9 cellular contexts compared by ENCODE assay signal in the genomic region with DNA sequence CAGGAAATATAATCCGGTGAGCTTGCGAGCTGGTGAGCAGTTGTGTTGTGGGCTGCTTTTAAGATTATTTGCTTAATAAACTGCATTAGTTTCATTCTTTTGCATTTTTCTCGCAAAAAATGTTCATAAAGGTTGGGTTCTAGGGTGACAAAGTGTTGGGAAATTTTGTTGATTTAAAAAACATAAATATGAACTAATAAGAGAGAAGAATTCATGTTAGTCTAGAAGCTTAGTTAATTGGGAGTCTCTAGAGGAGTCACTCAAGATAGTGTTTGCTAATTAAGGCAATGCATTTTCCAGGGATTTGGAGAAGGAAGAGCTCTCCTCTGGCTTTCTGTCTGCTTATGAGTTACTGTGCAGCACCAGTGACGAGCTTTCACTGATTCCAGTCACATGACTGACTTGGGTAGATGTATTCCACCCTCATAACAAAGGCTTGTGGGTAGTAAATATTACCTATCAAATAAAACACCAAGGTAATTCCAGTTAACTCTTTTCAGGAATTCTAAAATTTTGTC.
DNase-seq lines count a peak whose midpoint lies in the region; ATAC-seq, FAIRE-seq and TF ChIP-seq lines count a peak whose summit lies in the region.
"Had no signal": no experiment of that assay in that cellular context is flagged by ENCODE, and none has a peak within 500 bp of the region (broad histone marks: within the 10 kb centered on the region; RNA-seq: fewer than 3 reads in every experiment).

No MANE protein-coding gene starts in this region.

- FAIRE-seq in RCC 7860 (lab: Jason Lieb, UNC): no peak

- H2AFZ ChIP-seq in neural cell (ENCODE audit: low read depth, low read length): no peak overlapping the region

- no peaks in the 10 kb centered on the region for H4K20me1 ChIP-seq in neural cell (ENCODE audit: insufficient read depth)

- DNase-seq in SK-MEL-5 (ENCODE audit: low read depth, low spot score) (peak; percentile 3), RCC 7860 (ENCODE audit: low spot score) (no peak), NOMO-1 treated with DMSO at 0.1 percent for 48 hours (lab: John Stamatoyannopoulos, UW; ENCODE audit: unreplicated experiment) (no peak), AG08395 (ENCODE audit: low spot score) (no peak)
- no peak for DNase-seq in stimulated activated CD4-positive, alpha-beta T cell treated with anti-CD3 and anti-CD28 coated beads, Interleukin-15, amount 100 ng/mL, for 24 hours
- DNase-seq: activated T-cell treated with anti-CD3 and anti-CD28 coated beads, Interleukin-2, amount 50 U/mL, for 24 hours had no signal

- H3K4me3 ChIP-seq in neural cell (ENCODE audit: low read length): no peak overlapping the region

- ATAC-seq in GM18858 (IDR thresholded peaks at IDR 0.05; ENCODE audit: unreplicated experiment): peak; percentile 35
- peak; percentile 36 for ATAC-seq in HG02623 (IDR thresholded peaks at IDR 0.05; ENCODE audit: unreplicated experiment)

- H3K9me2 ChIP-seq in neural cell (ENCODE audit: insufficient read depth, low read length): no peaks in the 10 kb centered on the region

- in situ Hi-C loops in SK-MEL-5 (cut with HindIII; ENCODE audit: low pct_unique_long_range_greater_than_20kb, low sequenced_read_pairs): no loop called here

- no peak overlapping the region for H3K4me2 ChIP-seq in neural cell (ENCODE audit: low read length)

- no peak for TF ChIP-seq RAD21 in neural cell (conservative IDR thresholded peaks at IDR 0.05)

- H3K27me3 ChIP-seq in neural cell (ENCODE audit: insufficient read depth, low read depth, low read length): no peaks in the 10 kb centered on the region

- H3F3A ChIP-seq in neural cell (ENCODE audit: insufficient read depth, low read length, poor library complexity, severe bottlenecking): peaks cover 5% of the 10 kb centered on the region

- no peaks in the 10 kb centered on the region for H3K36me3 ChIP-seq in neural cell (ENCODE audit: insufficient read depth, low read length)

- H3K27ac ChIP-seq in neural cell (ENCODE audit: low read length): no peak overlapping the region

- H3K9me3 ChIP-seq in neural cell (ENCODE audit: low read length): no peaks in the 10 kb centered on the region

- H3K79me2 ChIP-seq in neural cell (replicated peaks; ENCODE audit: insufficient read depth, low read length): no peaks in the 10 kb centered on the region

- TF ChIP-seq EP300 in neural cell (conservative IDR thresholded peaks at IDR 0.05; ENCODE audit: poor library complexity, severe bottlenecking): no peak

- H3K9ac ChIP-seq in neural cell (ENCODE audit: low read length): no peak overlapping the region

- TF ChIP-seq CTCF in neural cell (IDR thresholded peaks at IDR 0.05; ENCODE audit: poor library complexity, severe bottlenecking): peak; percentile 22

TF ChIP-seq in neural cell, 6 proteins besides CTCF, POLR2A, EP300 and RAD21:
- TF ChIP-seq TAF1 (IDR thresholded peaks at IDR 0.05; ENCODE audit: low read depth): no peak
- no peak for TF ChIP-seq EZH2 (IDR thresholded peaks at IDR 0.05; ENCODE audit: borderline replicate concordance, insufficient read depth, low read length, poor library complexity, severe bottlenecking)
- TF ChIP-seq SMC3 (conservative IDR thresholded peaks at IDR 0.05; ENCODE audit: poor library complexity): no peak
- TF ChIP-seq POLR2AphosphoS5 (IDR thresholded peaks at IDR 0.05): no peak
- TF ChIP-seq MXI1 (conservative IDR thresholded peaks at IDR 0.05; ENCODE audit: poor library complexity, severe bottlenecking): no peak
- no peak for TF ChIP-seq REST (IDR thresholded peaks at IDR 0.05; ENCODE audit: borderline replicate concordance)
TF ChIP-seq in neural cell: peak in this region for 0.
